20 cellular contexts compared by ENCODE assay signal in genomic region chr11:70433526-70433925, GRCh38. TPM values are rescaled to one million over a fixed set of nuclear protein-coding genes. Genes with fewer than 3 reads are reported as not detected.
A peak's percentile ranks its signal among the peaks of the same experiment; 100 is the strongest.
DNase-seq lines count a peak whose midpoint lies in the region; TF ChIP-seq lines count a peak whose summit lies in the region.
"Had no signal": no experiment of that assay in that cellular context is flagged by ENCODE, and none has a peak within 500 bp of the region (broad histone marks: within the 10 kb centered on the region; RNA-seq: fewer than 3 reads in every experiment).

No MANE protein-coding gene starts in this region.

- intact Hi-C loops in activated naive CD4-positive, alpha-beta T cell treated with anti-CD3 and anti-CD28 coated beads for 36 hours (cut with micrococcal nuclease), result no loop called here
- intact Hi-C loops in esophagus squamous epithelium (cut with DNase I), result no loop called here

- peak overlapping the region; percentile 87 for H3K9ac ChIP-seq in OCI-LY3 (ENCODE audit: low read length)
- H3K9ac ChIP-seq in endodermal cell (ENCODE audit: extremely low read depth, low read length, poor library complexity, severe bottlenecking), result no peak overlapping the region

- no peaks in the 10 kb centered on the region for H4K20me1 ChIP-seq in OCI-LY3 (ENCODE audit: insufficient read depth, low read length)

- peak overlapping the region; percentile 94 for H3K27ac ChIP-seq in OCI-LY3 (ENCODE audit: low read length)
- H3K27ac ChIP-seq in endodermal cell (ENCODE audit: low read depth, low read length), result no peak overlapping the region
- no peak overlapping the region for H3K27ac ChIP-seq in esophagus squamous epithelium
- H3K27ac ChIP-seq: 22Rv1 had no signal

- H3K36me3 ChIP-seq in OCI-LY3 (replicated peaks; ENCODE audit: low read depth, low read length) (peaks cover 50% of the 10 kb centered on the region), endodermal cell (ENCODE audit: control insufficient read depth, insufficient read depth, low read length) (peaks cover 92% of the 10 kb centered on the region), esophagus squamous epithelium (peaks cover 33 to 100% (median 53%) of the 10 kb centered on the region in 3 donors)

- H3K4me1 ChIP-seq in OCI-LY3 (ENCODE audit: low read length), result peaks cover 64% of the 10 kb centered on the region
- H3K4me1 ChIP-seq in endodermal cell (ENCODE audit: control insufficient read depth, insufficient read depth, low read length), result no peaks in the 10 kb centered on the region
- H3K4me1 ChIP-seq in esophagus squamous epithelium, result no peaks in the 10 kb centered on the region
- H3K4me1 ChIP-seq: HAP-1 had no signal

- 95 to 96% methylated on average over 6 to 13 of the region's 13 CpGs for WGBS in endodermal cell (ENCODE audit: insufficient coverage in 1 of 2, insufficient read length in 1 of 2), 2 experiments
- WGBS in esophagus squamous epithelium, 2 donors, result 85 to 90% methylated on average over 12 of the region's 13 CpGs

- H3K4me3 ChIP-seq in OCI-LY3 (ENCODE audit: low read length), result peak overlapping the region; percentile 63; the same call in 1 of the 2 replicates
- no peak overlapping the region for H3K4me3 ChIP-seq in endodermal cell (ENCODE audit: low read length)
- H3K4me3 ChIP-seq in esophagus squamous epithelium, result no peak overlapping the region
- H3K4me3 ChIP-seq: HAP-1 had no signal

- H2AFZ ChIP-seq in OCI-LY3 (ENCODE audit: low read depth, low read length), result no peak overlapping the region

- H3K4me3 Mint-ChIP-seq in activated naive CD4-positive, alpha-beta T cell treated with anti-CD3 and anti-CD28 coated beads, Interleukin-2, amount 50 U/mL, for 24 hours, result no peak overlapping the region
- H3K4me3 Mint-ChIP-seq in activated naive CD4-positive, alpha-beta T cell treated with anti-CD3 and anti-CD28 coated beads for 36 hours, result no peak overlapping the region
- H3K4me3 Mint-ChIP-seq in endodermal cell, result no peak overlapping the region
- no peak overlapping the region for H3K4me3 Mint-ChIP-seq in neural crest cell
- H3K4me3 Mint-ChIP-seq: B cell; CD4-positive, alpha-beta memory T cell; HFFc6 had no signal

- no peaks in the 10 kb centered on the region for H3K9me3 Mint-ChIP-seq in activated naive CD4-positive, alpha-beta T cell treated with anti-CD3 and anti-CD28 coated beads, Interleukin-2, amount 50 U/mL, for 24 hours
- H3K9me3 Mint-ChIP-seq in activated naive CD4-positive, alpha-beta T cell treated with anti-CD3 and anti-CD28 coated beads for 36 hours, result no peaks in the 10 kb centered on the region
- no peaks in the 10 kb centered on the region for H3K9me3 Mint-ChIP-seq in endodermal cell
- H3K9me3 Mint-ChIP-seq in neural crest cell, result no peaks in the 10 kb centered on the region
- H3K9me3 Mint-ChIP-seq: CD4-positive, alpha-beta memory T cell; HFFc6 had no signal

- no peaks in the 10 kb centered on the region for H3K4me1 Mint-ChIP-seq in activated naive CD4-positive, alpha-beta T cell treated with anti-CD3 and anti-CD28 coated beads, Interleukin-2, amount 50 U/mL, for 24 hours
- H3K4me1 Mint-ChIP-seq in activated naive CD4-positive, alpha-beta T cell treated with anti-CD3 and anti-CD28 coated beads for 36 hours (ENCODE audit: low read depth), result no peaks in the 10 kb centered on the region
- H3K4me1 Mint-ChIP-seq in endodermal cell, result no peaks in the 10 kb centered on the region
- H3K4me1 Mint-ChIP-seq in neural crest cell, result no peaks in the 10 kb centered on the region
- H3K4me1 Mint-ChIP-seq: CD4-positive, alpha-beta memory T cell had no signal

- peaks cover 3% of the 10 kb centered on the region for H3K36me3 Mint-ChIP-seq in activated naive CD4-positive, alpha-beta T cell treated with anti-CD3 and anti-CD28 coated beads, Interleukin-2, amount 50 U/mL, for 24 hours
- H3K36me3 Mint-ChIP-seq in activated naive CD4-positive, alpha-beta T cell treated with anti-CD3 and anti-CD28 coated beads for 36 hours (ENCODE audit: low read depth), result peaks cover 41% of the 10 kb centered on the region
- H3K36me3 Mint-ChIP-seq in endodermal cell (ENCODE audit: low read depth) (peaks cover 87% of the 10 kb centered on the region), neural crest cell (ENCODE audit: low read depth) (peaks cover 10% of the 10 kb centered on the region)
- H3K36me3 Mint-ChIP-seq: CD4-positive, alpha-beta memory T cell had no signal

- TF ChIP-seq CTCF in OCI-LY3 (IDR thresholded peaks at IDR 0.05; ENCODE audit: low read depth, low read length), result no peak
- no peak for TF ChIP-seq CTCF in endodermal cell (conservative IDR thresholded peaks at IDR 0.05)
- TF ChIP-seq CTCF in neural crest cell (conservative IDR thresholded peaks at IDR 0.05), result no peak
- TF ChIP-seq CTCF in esophagus squamous epithelium (IDR thresholded peaks at IDR 0.05), result no peak

- H3K27me3 ChIP-seq in OCI-LY3 (ENCODE audit: low read depth, low read length), result no peaks in the 10 kb centered on the region
- H3K27me3 ChIP-seq in endodermal cell (ENCODE audit: control insufficient read depth, insufficient read depth, low read length, poor library complexity, severe bottlenecking), result no peaks in the 10 kb centered on the region
- H3K27me3 ChIP-seq in esophagus squamous epithelium, result no peaks in the 10 kb centered on the region

- CTCF ChIA-PET in activated naive CD4-positive, alpha-beta T cell treated with anti-CD3 and anti-CD28 coated beads for 36 hours (lab: Charles Lee), result no interaction called here

- H3K9me3 ChIP-seq in OCI-LY3 (ENCODE audit: insufficient read depth, low read length), result 0 out of 2 replicates have a peak, but pooled peaks cover 7% of the 10 kb centered on the region
- H3K9me3 ChIP-seq in endodermal cell (ENCODE audit: control insufficient read depth, low read length), result no peaks in the 10 kb centered on the region
- H3K9me3 ChIP-seq in esophagus squamous epithelium, result no peaks in the 10 kb centered on the region
- H3K9me3 ChIP-seq: HAP-1 had no signal

- H3K4me2 ChIP-seq in OCI-LY3 (ENCODE audit: low read length), result peak overlapping the region; percentile 73

- DNase-seq in activated naive CD4-positive, alpha-beta T cell treated with anti-CD3 and anti-CD28 coated beads for 36 hours, result no peak
- DNase-seq in endodermal cell (no peak), neural crest cell (ENCODE audit: low read depth, low spot score) (no peak), esophagus squamous epithelium (lab: John Stamatoyannopoulos, UW) (no peak), amygdala (lab: John Stamatoyannopoulos, UW) (no peak)
- DNase-seq in stimulated activated CD8-positive, alpha-beta memory T cell treated with anti-CD3 and anti-CD28 coated beads, Interleukin-4, amount 100 ng/mL, for 48 hours, result no peak
- DNase-seq: C1 segment of cervical spinal cord; Calu3; CD4-positive, alpha-beta memory T cell; COR-L47; DMS53; DMS79 treated with DMSO at 0.1 percent for 48 hours; GF-D8; GOT3; HFFc6 had no signal

- H3K27ac Mint-ChIP-seq in activated naive CD4-positive, alpha-beta T cell treated with anti-CD3 and anti-CD28 coated beads, Interleukin-2, amount 50 U/mL, for 24 hours, result peak overlapping the region; percentile 76
- H3K27ac Mint-ChIP-seq in activated naive CD4-positive, alpha-beta T cell treated with anti-CD3 and anti-CD28 coated beads for 36 hours, result no peak overlapping the region
- H3K27ac Mint-ChIP-seq in endodermal cell (peak overlapping the region; percentile 52), neural crest cell (ENCODE audit: unreplicated experiment) (peak overlapping the region; percentile 35)
- H3K27ac Mint-ChIP-seq: B cell; CD4-positive, alpha-beta memory T cell; HFFc6 had no signal

- no peak for TF ChIP-seq POLR2A in esophagus squamous epithelium (IDR thresholded peaks at IDR 0.05)

- H3K79me2 ChIP-seq in OCI-LY3 (ENCODE audit: low read length), result peaks cover 8% of the 10 kb centered on the region

- no peaks in the 10 kb centered on the region for H3K27me3 Mint-ChIP-seq in activated naive CD4-positive, alpha-beta T cell treated with anti-CD3 and anti-CD28 coated beads, Interleukin-2, amount 50 U/mL, for 24 hours
- H3K27me3 Mint-ChIP-seq in activated naive CD4-positive, alpha-beta T cell treated with anti-CD3 and anti-CD28 coated beads for 36 hours (ENCODE audit: low read depth), result no peaks in the 10 kb centered on the region
- H3K27me3 Mint-ChIP-seq in endodermal cell (ENCODE audit: insufficient read depth) (no peaks in the 10 kb centered on the region), neural crest cell (ENCODE audit: low read depth) (no peaks in the 10 kb centered on the region)

RNA-seq across cellular contexts. Expression of gene CTTN, which starts 35.2 kb away (rescaled TPM):
- total RNA-seq in activated naive CD4-positive, alpha-beta T cell treated with anti-CD3 and anti-CD28 coated beads for 36 hours, result 10 to 100 TPM; 44.8 to 52.7 TPM
- total RNA-seq in endodermal cell, result 100 to 1,000 TPM; 282 to 283 TPM
- 150 TPM for polyA plus RNA-seq in endodermal cell (2013, experiment 1 of 2)
- polyA plus RNA-seq in endodermal cell (2013, experiment 2 of 2), result 132 TPM
- 146 and 147 TPM in 2 replicates for total RNA-seq in neural crest cell
- total RNA-seq in esophagus squamous epithelium, result 100 to 1,000 TPM; 244 to 444 (median 320) TPM
- total RNA-seq: B cell had no signal
